ENCODE assay signal across 1 cellular context in the genomic region with DNA sequence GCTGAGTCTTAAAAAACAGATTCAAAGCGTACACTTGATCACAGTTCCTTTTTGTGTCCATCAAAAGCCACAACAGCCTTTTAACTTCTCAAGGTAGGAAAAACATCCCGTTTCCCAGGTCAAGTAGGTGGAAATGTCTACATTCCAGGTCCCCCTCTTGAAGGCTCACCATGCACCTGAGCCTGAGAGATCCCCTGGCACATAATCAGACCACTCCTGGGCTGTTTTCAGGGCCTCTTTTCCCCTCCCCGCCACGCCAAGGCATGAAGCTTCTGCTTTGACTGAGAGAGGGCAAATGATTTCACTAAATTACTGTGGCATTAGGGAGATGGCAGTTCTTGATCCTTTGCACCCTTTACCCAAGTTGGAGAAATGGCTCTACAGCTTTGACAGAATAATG.
TF ChIP-seq lines count a peak whose summit lies in the region.

No MANE protein-coding gene starts in this region.

TF ChIP-seq in HepG2, 621 proteins besides CTCF, POLR2A, EP300 and RAD21 (continued from another document):
- TF ChIP-seq, protein P1, sequence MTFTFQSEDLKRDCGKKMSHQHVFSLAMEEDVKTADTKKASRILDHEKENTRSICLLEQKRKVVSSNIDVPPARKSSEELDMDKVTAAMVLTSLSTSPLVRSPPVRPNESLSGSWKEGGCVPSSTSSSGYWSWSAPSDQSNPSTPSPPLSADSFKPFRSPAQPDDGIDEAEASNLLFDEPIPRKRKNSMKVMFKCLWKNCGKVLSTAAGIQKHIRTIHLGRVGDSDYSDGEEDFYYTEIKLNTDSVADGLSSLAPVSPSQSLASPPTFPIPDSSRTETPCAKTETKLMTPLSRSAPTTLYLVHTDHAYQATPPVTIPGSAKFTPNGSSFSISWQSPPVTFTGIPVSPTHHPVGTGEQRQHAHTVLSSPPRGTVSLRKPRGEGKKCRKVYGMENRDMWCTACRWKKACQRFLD (CRISPR knock-in tag; IDR thresholded peaks at IDR 0.05; ENCODE audit: borderline replicate concordance) = no peak
